Comparison of ENCODE assay signal across 26 cellular contexts in genomic region chr7:77740257-77740656, GRCh38. TPM values are rescaled to one million over a fixed set of nuclear protein-coding genes. Genes with fewer than 3 reads are reported as not detected.
DNase-seq lines count a peak whose midpoint lies in the region; ATAC-seq and TF ChIP-seq lines count a peak whose summit lies in the region.
"Had no signal": no experiment of that assay in that cellular context is flagged by ENCODE, and none has a peak within 500 bp of the region (broad histone marks: within the 10 kb centered on the region; RNA-seq: fewer than 3 reads in every experiment).

No MANE protein-coding gene starts in this region.

- H3K36me3 ChIP-seq in osteoblast (ENCODE audit: insufficient read depth, low read length): no peaks in the 10 kb centered on the region

- H3K4me1 Mint-ChIP-seq in natural killer cell: peaks cover 10 to 15% of the 10 kb centered on the region in 2 donors
- peaks cover 3 to 8% of the 10 kb centered on the region in 2 donors for H3K4me1 Mint-ChIP-seq in natural killer cell treated with Interleukin-12 subunit alpha and Interleukin-12 subunit beta and Interleukin-15 and Interleukin-18, amount 100 ng/mL, for 72 hours (ENCODE audit: low read depth in 2 of 2)
- H3K4me1 Mint-ChIP-seq: CD14-positive monocyte had no signal

- H2AFZ ChIP-seq in osteoblast (ENCODE audit: low read length): no peak overlapping the region
- H2AFZ ChIP-seq: GM23248 had no signal

- no peaks in the 10 kb centered on the region for H3K9me3 ChIP-seq in osteoblast (ENCODE audit: low read depth, low read length)
- H3K9me3 ChIP-seq: BE2C, SJSA1 had no signal

- ATAC-seq in natural killer cell: no peak
- no peak for ATAC-seq in natural killer cell treated with Interleukin-12 subunit alpha and Interleukin-12 subunit beta and Interleukin-15 and Interleukin-18, amount 100 ng/mL, for 72 hours
- peak; percentile 91 for ATAC-seq in left lobe of liver

- H3K4me3 ChIP-seq in osteoblast (ENCODE audit: insufficient read depth, low read length): no peak overlapping the region
- H3K4me3 ChIP-seq: GM23248, SJSA1 had no signal

- DNase-seq in natural killer cell: no peak
- DNase-seq in natural killer cell treated with Interleukin-12 subunit alpha and Interleukin-12 subunit beta and Interleukin-15 and Interleukin-18, amount 100 ng/mL, for 72 hours (ENCODE audit: low spot score): no peak
- DNase-seq in left lobe of liver (ENCODE audit: low spot score): no peak
- peak; percentile 26 for DNase-seq in osteoblast (ENCODE audit: insufficient read length, low spot score, missing footprints)
- DNase-seq in NOMO-1 treated with DMSO at 0.1 percent for 48 hours (lab: John Stamatoyannopoulos, UW; ENCODE audit: unreplicated experiment): no peak
- no peak for DNase-seq in activated effector memory CD4-positive, alpha-beta T cell treated with Interleukin-2 at 50 U/mL for 16 hours
- DNase-seq in activated CD4-positive, alpha-beta T cell treated with anti-CD3 and anti-CD28 coated beads, Interleukin-2, amount 50 U/mL, for 1 hour: no peak
- DNase-seq: 8988T; ACHN; BE2C; DMS153; DND-41; GM23248; H7; MM.1S; NCI-H2029; NCI-H446 treated with DMSO at 0.1 percent for 48 hours; NCI-H526; NCI-H82; NK-92 treated with Interleukin-12 subunit alpha and Interleukin-12 subunit beta, amount 100 ng/mL, for 24 hours; Right ventricle myocardium superior; RPMI8226 had no signal

- intact Hi-C loops in natural killer cell (cut with micrococcal nuclease): no loop called here

- TF ChIP-seq CTCF in natural killer cell (IDR thresholded peaks at IDR 0.05): no peak
- TF ChIP-seq CTCF in osteoblast (IDR thresholded peaks at IDR 0.05; ENCODE audit: extremely low read depth, low read depth, low read length): no peak

- H3K79me2 ChIP-seq in osteoblast (ENCODE audit: insufficient read depth, low read length): peaks cover 10% of the 10 kb centered on the region

- no peak overlapping the region for H3K27ac ChIP-seq in osteoblast (ENCODE audit: low read depth, low read length)
- H3K27ac ChIP-seq: GM23248, KMS-11, SJSA1 had no signal

- H4K20me1 ChIP-seq in osteoblast (ENCODE audit: insufficient read depth, low read length): no peaks in the 10 kb centered on the region

- H3K4me1 ChIP-seq in osteoblast (ENCODE audit: insufficient read depth, low read length): peaks cover 10% of the 10 kb centered on the region

- no peak overlapping the region for H3K4me2 ChIP-seq in osteoblast (ENCODE audit: insufficient read depth, low read length)
- H3K4me2 ChIP-seq: KMS-11 had no signal

- no peak overlapping the region for H3K4me3 Mint-ChIP-seq in natural killer cell
- H3K4me3 Mint-ChIP-seq in natural killer cell treated with Interleukin-12 subunit alpha and Interleukin-12 subunit beta and Interleukin-15 and Interleukin-18, amount 100 ng/mL, for 72 hours: no peak overlapping the region
- H3K4me3 Mint-ChIP-seq: CD14-positive monocyte, IgD-negative memory B cell had no signal

- H3K27me3 Mint-ChIP-seq in natural killer cell (ENCODE audit: low read depth in 2 of 2): no peaks in the 10 kb centered on the region
- H3K27me3 Mint-ChIP-seq in natural killer cell treated with Interleukin-12 subunit alpha and Interleukin-12 subunit beta and Interleukin-15 and Interleukin-18, amount 100 ng/mL, for 72 hours: no peaks in the 10 kb centered on the region
- H3K27me3 Mint-ChIP-seq: IgD-negative memory B cell had no signal

- H3K27me3 ChIP-seq in osteoblast (ENCODE audit: insufficient read depth, low read length): no peaks in the 10 kb centered on the region
- H3K27me3 ChIP-seq: BE2C, SJSA1 had no signal

- peak overlapping the region; percentile 10 to 65 for H3K27ac Mint-ChIP-seq in natural killer cell
- H3K27ac Mint-ChIP-seq in natural killer cell treated with Interleukin-12 subunit alpha and Interleukin-12 subunit beta and Interleukin-15 and Interleukin-18, amount 100 ng/mL, for 72 hours: no peak overlapping the region

- no peaks in the 10 kb centered on the region for H3K36me3 Mint-ChIP-seq in natural killer cell
- peaks cover 6% of the 10 kb centered on the region for H3K36me3 Mint-ChIP-seq in natural killer cell treated with Interleukin-12 subunit alpha and Interleukin-12 subunit beta and Interleukin-15 and Interleukin-18, amount 100 ng/mL, for 72 hours

- no peaks in the 10 kb centered on the region for H3K9me3 Mint-ChIP-seq in natural killer cell
- no peaks in the 10 kb centered on the region for H3K9me3 Mint-ChIP-seq in natural killer cell treated with Interleukin-12 subunit alpha and Interleukin-12 subunit beta and Interleukin-15 and Interleukin-18, amount 100 ng/mL, for 72 hours
- H3K9me3 Mint-ChIP-seq: CD14-positive monocyte, IgD-negative memory B cell had no signal

RNA-seq across cellular contexts. Expression of gene RSBN1L, which starts 44.0 kb away (rescaled TPM):
- 10 to 100 TPM; 23.9 to 34.4 (median 33.4) TPM for total RNA-seq in natural killer cell
- 10 to 100 TPM; 19.0 to 21.2 TPM for total RNA-seq in natural killer cell treated with Interleukin-12 subunit alpha and Interleukin-12 subunit beta and Interleukin-15 and Interleukin-18, amount 100 ng/mL, for 72 hours
- 7.4 TPM for total RNA-seq in left lobe of liver
- 15.6 and 21.4 TPM in 2 replicates for total RNA-seq in osteoblast

RNA-seq across cellular contexts. Expression of gene TMEM60, which starts 58.0 kb away (rescaled TPM):
- 1 to 10 TPM; 3.4 to 5.2 (median 3.9) TPM for total RNA-seq in natural killer cell
- total RNA-seq in natural killer cell treated with Interleukin-12 subunit alpha and Interleukin-12 subunit beta and Interleukin-15 and Interleukin-18, amount 100 ng/mL, for 72 hours: 1 to 10 TPM; 6.7 to 8.8 TPM
- 5.3 TPM for total RNA-seq in left lobe of liver
- total RNA-seq in osteoblast: 20.3 and 20.6 TPM in 2 replicates

RNA-seq across cellular contexts. Expression of gene PHTF2, which starts 58.3 kb away (rescaled TPM):
- total RNA-seq in natural killer cell (10 to 100 TPM; 23.1 to 26.9 (median 26.4) TPM), left lobe of liver (3.3 TPM), osteoblast (28.6 and 31.5 TPM in 2 replicates)
- 10 to 100 TPM; 21.8 to 33.7 TPM for total RNA-seq in natural killer cell treated with Interleukin-12 subunit alpha and Interleukin-12 subunit beta and Interleukin-15 and Interleukin-18, amount 100 ng/mL, for 72 hours

Comparison
In these comparisons a context has a peak if more than half of its experiments do, and no peak if none do; other contexts are left out.
1. H3K27ac Mint-ChIP-seq: peak in natural killer cell (2 of 2); none in natural killer cell treated with Interleukin-12 subunit alpha and Interleukin-12 subunit beta and Interleukin-15 and Interleukin-18, amount 100 ng/mL, for 72 hours (0 of 2).